Comparison of ENCODE assay signal across 17 cellular contexts in the genomic region with DNA sequence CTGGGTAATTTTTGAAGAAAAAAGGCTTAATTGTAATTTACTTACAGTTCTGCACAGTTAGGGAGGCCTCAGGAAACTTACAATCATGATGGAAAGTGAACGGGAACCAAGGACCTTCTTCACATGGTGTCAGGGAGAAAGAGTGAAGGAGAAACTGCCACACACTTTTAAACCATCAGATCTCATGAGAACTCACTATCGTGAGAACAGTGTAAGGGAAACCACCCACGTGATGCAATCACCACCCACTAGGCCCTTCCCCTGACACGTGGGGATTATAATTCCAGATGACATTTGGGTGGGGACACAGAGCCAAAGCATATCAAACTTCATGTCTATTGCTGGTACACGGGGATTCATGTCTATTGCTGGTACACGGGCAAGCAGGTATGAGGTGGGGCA. TPM values are rescaled to one million over a fixed set of nuclear protein-coding genes. Genes with fewer than 3 reads are reported as not detected.
A peak's percentile ranks its signal among the peaks of the same experiment; 100 is the strongest.
DNase-seq lines count a peak whose midpoint lies in the region; ATAC-seq, FAIRE-seq and TF ChIP-seq lines count a peak whose summit lies in the region.
"Had no signal": no experiment of that assay in that cellular context is flagged by ENCODE, and none has a peak within 500 bp of the region (broad histone marks: within the 10 kb centered on the region; RNA-seq: fewer than 3 reads in every experiment).

No MANE protein-coding gene starts in this region.

- TF ChIP-seq EP300 in GM12878 (IDR thresholded peaks at IDR 0.05; ENCODE audit: borderline replicate concordance in 1 of 2, control insufficient read depth in 1 of 2, low read depth in 2 of 2, low read length in 2 of 2), result no peak

- BruUV-seq in GM12878 (replicated peaks; lab: Mats Ljungman, UMichigan), result no TSS peak

- peak overlapping the region; percentile 5 for H3K27ac Mint-ChIP-seq in activated T-cell treated with anti-CD3 and anti-CD28 coated beads, Interleukin-2, amount 50 U/mL, for 72 hours
- H3K27ac Mint-ChIP-seq in stimulated activated naive CD8-positive, alpha-beta T cell treated with anti-CD3 and anti-CD28 coated beads, Interleukin-15, Interleukin-2, amounts not matched to agents 100 ng/mL and 50 ng/mL, for 24 hours, result no peak overlapping the region

- H3K36me3 ChIP-seq in GM12878 (ENCODE audit: control insufficient read depth in 2 of 2, insufficient read depth in 2 of 2, low read length in 1 of 2), result no peaks in the 10 kb centered on the region
- H3K36me3 ChIP-seq: BLaER1 treated with 17β-estradiol and CSF1 and Interleukin-3, amounts not matched to agents 10 nM and 100 nM; HAP-1; SJSA1 had no signal

- RAD21 ChIA-PET in GM12878 (lab: Charles Lee; ENCODE audit: unreplicated experiment), result no interaction called here

- CTCF ChIA-PET in GM12878 (lab: Yijun Ruan, JAX), result interaction anchor here (1.1 to 2.2 kb wide), 2 partner anchors 15 to 138 kb away, joined by 3 to 9 read pairs; no protein-coding TSS in a partner anchor

- TF ChIP-seq RAD21 in GM12878 (IDR thresholded peaks at IDR 0.05; ENCODE audit: insufficient read depth, low read depth, low read length), result no peak

- H3K27ac ChIP-seq in GM12878 (ENCODE audit: control insufficient read depth, insufficient read depth), result no peak overlapping the region
- H3K27ac ChIP-seq: BLaER1 treated with 17β-estradiol and CSF1 and Interleukin-3, amounts not matched to agents 10 nM and 100 nM; SJSA1 had no signal

- no peak overlapping the region for H3K9ac ChIP-seq in GM12878 (ENCODE audit: control insufficient read depth, insufficient read depth, low read length)
- H3K9ac ChIP-seq: BLaER1 treated with 17β-estradiol and CSF1 and Interleukin-3, amounts not matched to agents 10 nM and 100 nM had no signal

- 36% methylated on average over 6 of the region's 6 CpGs for WGBS in GM12878 (ENCODE audit: insufficient coverage, insufficient replicate concordance, low lambda C conversion rate, missing lambda C conversion rate)

- peaks cover under 1% of the 10 kb centered on the region; the same call in 1 of the 2 replicates for H3K79me2 ChIP-seq in GM12878 (ENCODE audit: control insufficient read depth, insufficient read depth, low read length)

- H3K4me3 Mint-ChIP-seq in activated T-cell treated with anti-CD3 and anti-CD28 coated beads, Interleukin-2, amount 50 U/mL, for 72 hours, result peak overlapping the region; percentile 66 to 75
- peak overlapping the region; percentile 51 for H3K4me3 Mint-ChIP-seq in stimulated activated naive CD8-positive, alpha-beta T cell treated with anti-CD3 and anti-CD28 coated beads, Interleukin-15, Interleukin-2, amounts not matched to agents 100 ng/mL and 50 ng/mL, for 24 hours

- intact Hi-C loops in GM12878 (cut with micrococcal nuclease; ENCODE audit: unreplicated experiment), result no loop called here

- H3K4me3 ChIP-seq in NB4 (ENCODE audit: low read depth, low read length) (no peak overlapping the region), GM12878 (no peak overlapping the region)
- H3K4me3 ChIP-seq: BLaER1 treated with 17β-estradiol and CSF1 and Interleukin-3, amounts not matched to agents 10 nM and 100 nM; HAP-1; SJSA1 had no signal

- H4K20me1 ChIP-seq in GM12878 (ENCODE audit: control insufficient read depth, insufficient read depth), result no peaks in the 10 kb centered on the region
- H4K20me1 ChIP-seq: BLaER1 treated with 17β-estradiol and CSF1 and Interleukin-3, amounts not matched to agents 10 nM and 100 nM had no signal

- peaks cover 9% of the 10 kb centered on the region for H3K4me1 ChIP-seq in GM12878 (ENCODE audit: control insufficient read depth, insufficient read depth, low read length)
- H3K4me1 ChIP-seq: HAP-1 had no signal

- POLR2A ChIA-PET in GM12878 (lab: Charles Lee), result no interaction called here

- H3K27me3 Mint-ChIP-seq in activated T-cell treated with anti-CD3 and anti-CD28 coated beads, Interleukin-2, amount 50 U/mL, for 72 hours (ENCODE audit: low read depth), result peaks cover 12% of the 10 kb centered on the region
- H3K27me3 Mint-ChIP-seq in stimulated activated naive CD8-positive, alpha-beta T cell treated with anti-CD3 and anti-CD28 coated beads, Interleukin-15, Interleukin-2, amounts not matched to agents 100 ng/mL and 50 ng/mL, for 24 hours, result no peaks in the 10 kb centered on the region

- no peaks in the 10 kb centered on the region for H3K27me3 ChIP-seq in GM12878 (replicated peaks in 1 of 2; ENCODE audit: control insufficient read depth in 2 of 2, insufficient read depth in 2 of 2, low read length in 1 of 2)
- H3K27me3 ChIP-seq: BLaER1 treated with 17β-estradiol and CSF1 and Interleukin-3, amounts not matched to agents 10 nM and 100 nM; SJSA1 had no signal

- peak; percentile 19 to 21 for DNase-seq in activated T-cell treated with anti-CD3 and anti-CD28 coated beads, Interleukin-2, amount 50 U/mL, for 72 hours
- DNase-seq in activated T-cell treated with anti-CD3 and anti-CD28 coated beads for 4 hours (no peak), NB4 (ENCODE audit: low read depth) (peak; percentile 38), GM12878 (ENCODE audit: low read depth, low spot score) (no peak), hepatic stellate cell (ENCODE audit: low spot score) (no peak), AML-193 (lab: John Stamatoyannopoulos, UW) (no peak)
- DNase-seq: DMS79 treated with DMSO at 0.1 percent for 48 hours, KBM-7, NCI-H1436, NCI-H2029, NCI-H345, NCI-H526 had no signal

- no peak for TF ChIP-seq CTCF in NB4 (IDR thresholded peaks at IDR 0.05; ENCODE audit: low read depth, low read length)
- TF ChIP-seq CTCF in GM12878 (IDR thresholded peaks at IDR 0.05 in 2 of 3, conservative IDR thresholded peaks at IDR 0.05 in 1 of 3; ENCODE audit: control insufficient read depth in 2 of 3, extremely low read depth in 1 of 3, insufficient read depth in 1 of 3, low read depth in 3 of 3, low read length in 3 of 3), result no peak

- peaks cover 0 to 2% of the 10 kb centered on the region in 2 donors for H3K9me3 Mint-ChIP-seq in activated T-cell treated with anti-CD3 and anti-CD28 coated beads, Interleukin-2, amount 50 U/mL, for 72 hours
- H3K9me3 Mint-ChIP-seq in stimulated activated naive CD8-positive, alpha-beta T cell treated with anti-CD3 and anti-CD28 coated beads, Interleukin-15, Interleukin-2, amounts not matched to agents 100 ng/mL and 50 ng/mL, for 24 hours, result no peaks in the 10 kb centered on the region

- peaks cover 0 to 2% of the 10 kb centered on the region in 2 donors for H3K36me3 Mint-ChIP-seq in activated T-cell treated with anti-CD3 and anti-CD28 coated beads, Interleukin-2, amount 50 U/mL, for 72 hours (ENCODE audit: insufficient read depth in 2 of 2)
- H3K36me3 Mint-ChIP-seq in stimulated activated naive CD8-positive, alpha-beta T cell treated with anti-CD3 and anti-CD28 coated beads, Interleukin-15, Interleukin-2, amounts not matched to agents 100 ng/mL and 50 ng/mL, for 24 hours (ENCODE audit: low read depth), result no peaks in the 10 kb centered on the region

- no peak overlapping the region for H2AFZ ChIP-seq in GM12878 (ENCODE audit: control insufficient read depth, low read depth, low read length)

- FAIRE-seq in GM12878 (lab: Jason Lieb, UNC), result no peak

- H3K4me2 ChIP-seq in GM12878 (ENCODE audit: control insufficient read depth, insufficient read depth), result no peak overlapping the region
- H3K4me2 ChIP-seq: BLaER1 treated with 17β-estradiol and CSF1 and Interleukin-3, amounts not matched to agents 10 nM and 100 nM had no signal

- SMC1A ChIA-PET in GM12878 (lab: Charles Lee; ENCODE audit: uncharacterized antibody, unreplicated experiment), result interaction anchor here (0.9 kb wide), 1 partner anchor 9 kb away, joined by 3 read pairs; no protein-coding TSS in a partner anchor

- peaks cover 41% of the 10 kb centered on the region for H3K4me1 Mint-ChIP-seq in activated T-cell treated with anti-CD3 and anti-CD28 coated beads, Interleukin-2, amount 50 U/mL, for 72 hours (ENCODE audit: low read depth)
- H3K4me1 Mint-ChIP-seq in stimulated activated naive CD8-positive, alpha-beta T cell treated with anti-CD3 and anti-CD28 coated beads, Interleukin-15, Interleukin-2, amounts not matched to agents 100 ng/mL and 50 ng/mL, for 24 hours (ENCODE audit: low read depth), result peaks cover 16% of the 10 kb centered on the region

- TF ChIP-seq POLR2A in NB4 (IDR thresholded peaks at IDR 0.05; ENCODE audit: extremely low read depth, insufficient read length) (no peak), GM12878 (IDR thresholded peaks at IDR 0.05; ENCODE audit: low read depth, low read length) (no peak)

- peak; percentile 42 to 52 for ATAC-seq in activated T-cell treated with anti-CD3 and anti-CD28 coated beads, Interleukin-2, amount 50 U/mL, for 72 hours (replicated peaks in 1 of 2)
- ATAC-seq in GM12878 (no peak), GM18520 (IDR thresholded peaks at IDR 0.05; ENCODE audit: unreplicated experiment) (no peak)

- no peaks in the 10 kb centered on the region; the same call in 2 of the 3 replicates for H3K9me3 ChIP-seq in GM12878 (replicated peaks; ENCODE audit: control insufficient read depth, insufficient read depth, low read length)
- H3K9me3 ChIP-seq: HAP-1, SJSA1 had no signal

- in situ Hi-C loops in GM12878 (cut with MboI), result no loop called here

RNA-seq across cellular contexts. Expression of a gene that starts 5.3 kb away (rescaled TPM):
- 10 to 100 TPM; 62.7 to 66.9 TPM for total RNA-seq in activated T-cell treated with anti-CD3 and anti-CD28 coated beads, Interleukin-2, amount 50 U/mL, for 72 hours
- total RNA-seq in GM12878 (2013; cell fraction: nucleolus; rRNA removed), result 122 and 133 TPM in 2 replicates
- 25.6 and 31.8 TPM in 2 replicates for total RNA-seq in GM12878 (2014; rRNA removed)
- 24.2 and 24.9 TPM in 2 replicates for total RNA-seq in GM12878 (2014; rRNA removed; fragmentation: Illumina TruSeq; extraction: Trizol)
- total RNA-seq in GM12878 (2021), result 49.0 and 52.1 TPM in 2 replicates
- polyA plus RNA-seq in GM12878 (2011; ENCODE audit: low read depth), result 12.6 TPM
- 49.6 and 56.9 TPM in 2 replicates for polyA plus RNA-seq in GM12878 (2011; rRNA removed)
- polyA plus RNA-seq in GM12878 (2011; cell fraction: cytosol; rRNA removed), result 22.4 and 28.0 TPM in 2 replicates
- 22.6 and 26.0 TPM in 2 replicates for polyA plus RNA-seq in GM12878 (2011; cell fraction: nucleus; rRNA removed)
- 9.6 and 14.1 TPM in 2 replicates for polyA plus RNA-seq in GM12878 (2012)
- 12.3 and 15.7 TPM in 2 replicates for polyA plus RNA-seq in GM12878 (2014; fragmentation: Illumina TruSeq; extraction: Trizol)
- polyA plus RNA-seq in GM12878 (2014; fragmentation: Nextera tagmentation; extraction: Ambion mirVana), result 1 to 10 TPM; 5.6 to 6.3 TPM
- 16.4 and 17.5 TPM in 2 replicates for polyA plus RNA-seq in GM12878 (2014; rRNA removed)
- 10 to 100 TPM; 39.1 to 48.5 TPM for polyA plus RNA-seq in GM12878 (2016; fragmentation: Nextera tagmentation; extraction: Ambion mirVana)
- 91.6 and 161 TPM in 2 replicates for polyA minus RNA-seq in GM12878 (2011; rRNA and poly(A)+ RNA removed)
- polyA minus RNA-seq in GM12878 (2011; cell fraction: cytosol; rRNA and poly(A)+ RNA removed), result 38.8 and 49.8 TPM in 2 replicates
- polyA minus RNA-seq in GM12878 (2011; cell fraction: nucleus; rRNA and poly(A)+ RNA removed), result 16.3 and 30.0 TPM in 2 replicates

RNA-seq across cellular contexts. Expression of a gene that starts 41.7 kb away (rescaled TPM):
- 10 to 100 TPM; 67.5 to 68.3 TPM for total RNA-seq in activated T-cell treated with anti-CD3 and anti-CD28 coated beads, Interleukin-2, amount 50 U/mL, for 72 hours
- 16.3 and 17.4 TPM in 2 replicates for total RNA-seq in GM12878 (2013; cell fraction: nucleolus; rRNA removed)
- total RNA-seq in GM12878 (2014; rRNA removed) (38.2 and 43.9 TPM in 2 replicates), GM12878 (2014; rRNA removed; fragmentation: Illumina TruSeq; extraction: Trizol) (47.9 and 48.8 TPM in 2 replicates), GM12878 (2021) (37.6 and 42.2 TPM in 2 replicates)
- 11.5 TPM for polyA plus RNA-seq in GM12878 (2011; ENCODE audit: low read depth)
- polyA plus RNA-seq in GM12878 (2011; rRNA removed) (72.1 and 135 TPM in 2 replicates), GM12878 (2014; fragmentation: Illumina TruSeq; extraction: Trizol) (42.2 and 55.5 TPM in 2 replicates), GM12878 (2014; fragmentation: Nextera tagmentation; extraction: Ambion mirVana) (10 to 100 TPM; 51.9 to 57.9 TPM), GM12878 (2014; rRNA removed) (33.5 and 36.4 TPM in 2 replicates), GM12878 (2016; fragmentation: Nextera tagmentation; extraction: Ambion mirVana) (10 to 100 TPM; 57.6 to 62.7 TPM)
- 16.2 and 18.5 TPM in 2 replicates for polyA plus RNA-seq in GM12878 (2011; cell fraction: cytosol; rRNA removed)
- polyA plus RNA-seq in GM12878 (2011; cell fraction: nucleus; rRNA removed), result 13.0 and 14.8 TPM in 2 replicates
- 21.1 and 24.9 TPM in 2 replicates for polyA plus RNA-seq in GM12878 (2012)
- 18.8 and 34.2 TPM in 2 replicates for polyA minus RNA-seq in GM12878 (2011; rRNA and poly(A)+ RNA removed)
- 10.3 and 10.9 TPM in 2 replicates for polyA minus RNA-seq in GM12878 (2011; cell fraction: cytosol; rRNA and poly(A)+ RNA removed)
- polyA minus RNA-seq in GM12878 (2011; cell fraction: nucleus; rRNA and poly(A)+ RNA removed), result 3.5 and 5.2 TPM in 2 replicates

Comparison
In these comparisons a context has a peak if more than half of its experiments do, and no peak if none do; other contexts are left out.
1. DNase-seq: peak in activated T-cell treated with anti-CD3 and anti-CD28 coated beads, Interleukin-2, amount 50 U/mL, for 72 hours (2 of 2) and NB4 (single experiment); none in activated T-cell treated with anti-CD3 and anti-CD28 coated beads for 4 hours (single experiment), GM12878 (single experiment), hepatic stellate cell (single experiment) and AML-193 (0 of 2).
2. ATAC-seq: peak in activated T-cell treated with anti-CD3 and anti-CD28 coated beads, Interleukin-2, amount 50 U/mL, for 72 hours (2 of 2); none in GM12878 (single experiment) and GM18520 (single experiment).